ENCODE assay signal across 1 cellular context in the genomic region with DNA sequence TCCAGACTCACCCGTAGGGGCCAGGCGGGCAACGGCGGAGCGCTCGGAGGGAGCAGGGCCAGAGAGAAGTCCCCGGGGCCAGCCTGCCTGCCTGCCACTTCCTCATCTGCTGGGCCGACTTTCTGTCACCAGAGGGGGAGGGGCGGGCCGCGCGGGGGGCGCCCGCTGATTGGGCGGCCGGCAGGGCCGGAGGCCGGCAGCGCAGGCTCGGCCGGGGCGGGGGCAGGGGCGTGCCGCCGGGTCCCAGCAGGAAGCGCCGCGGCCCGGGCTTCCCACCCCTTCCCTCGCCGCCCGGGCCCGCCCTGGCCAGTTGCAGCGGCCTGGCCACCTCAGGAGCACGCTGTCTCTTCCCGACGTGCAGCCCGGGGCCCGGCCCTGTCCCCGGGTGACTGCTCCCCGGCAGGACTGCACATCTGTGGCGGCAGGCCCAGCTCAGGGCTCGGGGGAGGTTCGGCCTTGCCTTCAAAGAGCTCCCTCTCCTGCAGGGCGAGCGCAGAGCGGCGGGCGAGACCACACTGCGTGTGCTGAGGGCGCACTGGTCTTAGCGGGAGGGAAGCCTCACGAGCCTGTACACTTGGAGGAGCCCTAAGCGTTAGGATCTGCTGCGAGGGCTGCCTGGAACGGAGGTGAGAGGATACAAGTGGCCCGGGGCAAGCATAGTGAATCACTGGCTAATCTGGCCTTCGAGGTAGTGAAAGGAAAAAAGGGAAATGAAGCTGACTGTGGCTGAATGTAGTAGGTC.
TF ChIP-seq lines count a peak whose summit lies in the region.

Gene ELOVL1, minus strand, starts transcription at position 108 of the 742 bp plus-strand sequence. CDS start 2,402 bp downstream, outside the sequence.

TF ChIP-seq in HepG2, 621 proteins besides CTCF, POLR2A, EP300 and RAD21 (continued from another document and continues in another):
- TF ChIP-seq, protein P1, sequence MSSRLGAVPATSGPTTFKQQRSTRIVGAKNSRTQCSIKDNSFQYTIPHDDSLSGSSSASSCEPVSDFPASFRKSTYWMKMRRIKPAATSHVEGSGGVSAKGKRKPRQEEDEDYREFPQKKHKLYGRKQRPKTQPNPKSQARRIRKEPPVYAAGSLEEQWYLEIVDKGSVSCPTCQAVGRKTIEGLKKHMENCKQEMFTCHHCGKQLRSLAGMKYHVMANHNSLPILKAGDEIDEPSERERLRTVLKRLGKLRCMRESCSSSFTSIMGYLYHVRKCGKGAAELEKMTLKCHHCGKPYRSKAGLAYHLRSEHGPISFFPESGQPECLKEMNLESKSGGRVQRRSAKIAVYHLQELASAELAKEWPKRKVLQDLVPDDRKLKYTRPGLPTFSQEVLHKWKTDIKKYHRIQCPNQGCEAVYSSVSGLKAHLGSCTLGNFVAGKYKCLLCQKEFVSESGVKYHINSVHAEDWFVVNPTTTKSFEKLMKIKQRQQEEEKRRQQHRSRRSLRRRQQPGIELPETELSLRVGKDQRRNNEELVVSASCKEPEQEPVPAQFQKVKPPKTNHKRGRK (CRISPR knock-in tag; IDR thresholded peaks at IDR 0.05) = no peak
- no peak for TF ChIP-seq ZNF484 (CRISPR knock-in tag; IDR thresholded peaks at IDR 0.05; ENCODE audit: borderline replicate concordance, low read depth)
- 0 out of 2 replicates have a peak, but pooled peaks have one; percentile 26 for TF ChIP-seq NFIB (CRISPR knock-in tag; IDR thresholded peaks at IDR 0.05; ENCODE audit: borderline replicate concordance)
- no peak for TF ChIP-seq RFX3 (CRISPR knock-in tag; IDR thresholded peaks at IDR 0.05)
- TF ChIP-seq, protein P2, sequence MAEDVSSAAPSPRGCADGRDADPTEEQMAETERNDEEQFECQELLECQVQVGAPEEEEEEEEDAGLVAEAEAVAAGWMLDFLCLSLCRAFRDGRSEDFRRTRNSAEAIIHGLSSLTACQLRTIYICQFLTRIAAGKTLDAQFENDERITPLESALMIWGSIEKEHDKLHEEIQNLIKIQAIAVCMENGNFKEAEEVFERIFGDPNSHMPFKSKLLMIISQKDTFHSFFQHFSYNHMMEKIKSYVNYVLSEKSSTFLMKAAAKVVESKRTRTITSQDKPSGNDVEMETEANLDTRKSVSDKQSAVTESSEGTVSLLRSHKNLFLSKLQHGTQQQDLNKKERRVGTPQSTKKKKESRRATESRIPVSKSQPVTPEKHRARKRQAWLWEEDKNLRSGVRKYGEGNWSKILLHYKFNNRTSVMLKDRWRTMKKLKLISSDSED (CRISPR knock-in tag; IDR thresholded peaks at IDR 0.05) = no peak
- TF ChIP-seq ZEB1 (IDR thresholded peaks at IDR 0.05; ENCODE audit: insufficient replicate concordance, low read depth) = peak; percentile 58
- no peak for TF ChIP-seq PRMT3 (CRISPR knock-in tag; IDR thresholded peaks at IDR 0.05; ENCODE audit: borderline replicate concordance, low read depth)
- peak; percentile 76; the same call in 1 of the 2 replicates for TF ChIP-seq TBX2 (CRISPR knock-in tag; IDR thresholded peaks at IDR 0.05; ENCODE audit: borderline replicate concordance)
- no peak for TF ChIP-seq ZNF850 (CRISPR knock-in tag; conservative IDR thresholded peaks at IDR 0.05)
- peak; percentile 78; the same call in 1 of the 2 replicates for TF ChIP-seq KLF13 (CRISPR knock-in tag; IDR thresholded peaks at IDR 0.05)
- TF ChIP-seq ESRRA (CRISPR knock-in tag; IDR thresholded peaks at IDR 0.05; ENCODE audit: low read depth) = no peak; the same call in 1 of the 2 replicates
- TF ChIP-seq PTBP1 (IDR thresholded peaks at IDR 0.05; ENCODE audit: low read depth, low read length, poor library complexity, severe bottlenecking) = peak; percentile 68
- TF ChIP-seq ZNF615 (CRISPR knock-in tag; IDR thresholded peaks at IDR 0.05; ENCODE audit: borderline replicate concordance) = no peak
- TF ChIP-seq GZF1 (CRISPR knock-in tag; IDR thresholded peaks at IDR 0.05) = no peak
- TF ChIP-seq, protein P3, sequence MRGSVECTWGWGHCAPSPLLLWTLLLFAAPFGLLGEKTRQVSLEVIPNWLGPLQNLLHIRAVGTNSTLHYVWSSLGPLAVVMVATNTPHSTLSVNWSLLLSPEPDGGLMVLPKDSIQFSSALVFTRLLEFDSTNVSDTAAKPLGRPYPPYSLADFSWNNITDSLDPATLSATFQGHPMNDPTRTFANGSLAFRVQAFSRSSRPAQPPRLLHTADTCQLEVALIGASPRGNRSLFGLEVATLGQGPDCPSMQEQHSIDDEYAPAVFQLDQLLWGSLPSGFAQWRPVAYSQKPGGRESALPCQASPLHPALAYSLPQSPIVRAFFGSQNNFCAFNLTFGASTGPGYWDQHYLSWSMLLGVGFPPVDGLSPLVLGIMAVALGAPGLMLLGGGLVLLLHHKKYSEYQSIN (CRISPR knock-in tag; IDR thresholded peaks at IDR 0.05; ENCODE audit: borderline replicate concordance) = no peak
- no peak for TF ChIP-seq HNRNPUL1 (IDR thresholded peaks at IDR 0.05; ENCODE audit: low read depth, low read length)
- no peak for TF ChIP-seq ZNF33A (CRISPR knock-in tag; IDR thresholded peaks at IDR 0.05; ENCODE audit: borderline replicate concordance)
- TF ChIP-seq HMGXB3 (CRISPR knock-in tag; IDR thresholded peaks at IDR 0.05; ENCODE audit: borderline replicate concordance) = peak; percentile 67
- peak; percentile 89 for TF ChIP-seq ZNF160 (CRISPR knock-in tag; IDR thresholded peaks at IDR 0.05)
- TF ChIP-seq ZNF737 (CRISPR knock-in tag; IDR thresholded peaks at IDR 0.05; ENCODE audit: borderline replicate concordance) = no peak
- no peak for TF ChIP-seq ZBTB21 (CRISPR knock-in tag; IDR thresholded peaks at IDR 0.05)
- 0 out of 2 replicates have a peak, but pooled peaks have one; percentile 61 for TF ChIP-seq ZFP36L2 (CRISPR knock-in tag; IDR thresholded peaks at IDR 0.05)
- TF ChIP-seq, protein P4, sequence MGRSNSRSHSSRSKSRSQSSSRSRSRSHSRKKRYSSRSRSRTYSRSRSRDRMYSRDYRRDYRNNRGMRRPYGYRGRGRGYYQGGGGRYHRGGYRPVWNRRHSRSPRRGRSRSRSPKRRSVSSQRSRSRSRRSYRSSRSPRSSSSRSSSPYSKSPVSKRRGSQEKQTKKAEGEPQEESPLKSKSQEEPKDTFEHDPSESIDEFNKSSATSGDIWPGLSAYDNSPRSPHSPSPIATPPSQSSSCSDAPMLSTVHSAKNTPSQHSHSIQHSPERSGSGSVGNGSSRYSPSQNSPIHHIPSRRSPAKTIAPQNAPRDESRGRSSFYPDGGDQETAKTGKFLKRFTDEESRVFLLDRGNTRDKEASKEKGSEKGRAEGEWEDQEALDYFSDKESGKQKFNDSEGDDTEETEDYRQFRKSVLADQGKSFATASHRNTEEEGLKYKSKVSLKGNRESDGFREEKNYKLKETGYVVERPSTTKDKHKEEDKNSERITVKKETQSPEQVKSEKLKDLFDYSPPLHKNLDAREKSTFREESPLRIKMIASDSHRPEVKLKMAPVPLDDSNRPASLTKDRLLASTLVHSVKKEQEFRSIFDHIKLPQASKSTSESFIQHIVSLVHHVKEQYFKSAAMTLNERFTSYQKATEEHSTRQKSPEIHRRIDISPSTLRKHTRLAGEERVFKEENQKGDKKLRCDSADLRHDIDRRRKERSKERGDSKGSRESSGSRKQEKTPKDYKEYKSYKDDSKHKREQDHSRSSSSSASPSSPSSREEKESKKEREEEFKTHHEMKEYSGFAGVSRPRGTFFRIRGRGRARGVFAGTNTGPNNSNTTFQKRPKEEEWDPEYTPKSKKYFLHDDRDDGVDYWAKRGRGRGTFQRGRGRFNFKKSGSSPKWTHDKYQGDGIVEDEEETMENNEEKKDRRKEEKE (IDR thresholded peaks at IDR 0.05) = no peak
- peak; percentile 80 for TF ChIP-seq KMT2A (CRISPR knock-in tag; IDR thresholded peaks at IDR 0.05)
- peak; percentile 80 for TF ChIP-seq ZSCAN12 (CRISPR knock-in tag; IDR thresholded peaks at IDR 0.05)
- TF ChIP-seq ZNF703 (CRISPR knock-in tag; IDR thresholded peaks at IDR 0.05; ENCODE audit: borderline replicate concordance) = peak; percentile 88; the same call in 1 of the 2 replicates
- no peak for TF ChIP-seq ZNF530 (CRISPR knock-in tag; IDR thresholded peaks at IDR 0.05; ENCODE audit: low read depth)
- TF ChIP-seq SMAD1 (CRISPR knock-in tag; IDR thresholded peaks at IDR 0.05; ENCODE audit: borderline replicate concordance, low read depth) = peak; percentile 82; the same call in 1 of the 2 replicates
- TF ChIP-seq NAIF1 (CRISPR knock-in tag; IDR thresholded peaks at IDR 0.05; ENCODE audit: borderline replicate concordance) = no peak
- peak; percentile 83 for TF ChIP-seq ZSCAN25 (CRISPR knock-in tag; IDR thresholded peaks at IDR 0.05)
- TF ChIP-seq, protein P5, sequence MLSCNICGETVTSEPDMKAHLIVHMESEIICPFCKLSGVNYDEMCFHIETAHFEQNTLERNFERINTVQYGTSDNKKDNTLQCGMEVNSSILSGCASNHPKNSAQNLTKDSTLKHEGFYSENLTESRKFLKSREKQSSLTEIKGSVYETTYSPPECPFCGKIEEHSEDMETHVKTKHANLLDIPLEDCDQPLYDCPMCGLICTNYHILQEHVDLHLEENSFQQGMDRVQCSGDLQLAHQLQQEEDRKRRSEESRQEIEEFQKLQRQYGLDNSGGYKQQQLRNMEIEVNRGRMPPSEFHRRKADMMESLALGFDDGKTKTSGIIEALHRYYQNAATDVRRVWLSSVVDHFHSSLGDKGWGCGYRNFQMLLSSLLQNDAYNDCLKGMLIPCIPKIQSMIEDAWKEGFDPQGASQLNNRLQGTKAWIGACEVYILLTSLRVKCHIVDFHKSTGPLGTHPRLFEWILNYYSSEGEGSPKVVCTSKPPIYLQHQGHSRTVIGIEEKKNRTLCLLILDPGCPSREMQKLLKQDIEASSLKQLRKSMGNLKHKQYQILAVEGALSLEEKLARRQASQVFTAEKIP (CRISPR knock-in tag; IDR thresholded peaks at IDR 0.05; ENCODE audit: borderline replicate concordance) = no peak
- TF ChIP-seq, protein P6, sequence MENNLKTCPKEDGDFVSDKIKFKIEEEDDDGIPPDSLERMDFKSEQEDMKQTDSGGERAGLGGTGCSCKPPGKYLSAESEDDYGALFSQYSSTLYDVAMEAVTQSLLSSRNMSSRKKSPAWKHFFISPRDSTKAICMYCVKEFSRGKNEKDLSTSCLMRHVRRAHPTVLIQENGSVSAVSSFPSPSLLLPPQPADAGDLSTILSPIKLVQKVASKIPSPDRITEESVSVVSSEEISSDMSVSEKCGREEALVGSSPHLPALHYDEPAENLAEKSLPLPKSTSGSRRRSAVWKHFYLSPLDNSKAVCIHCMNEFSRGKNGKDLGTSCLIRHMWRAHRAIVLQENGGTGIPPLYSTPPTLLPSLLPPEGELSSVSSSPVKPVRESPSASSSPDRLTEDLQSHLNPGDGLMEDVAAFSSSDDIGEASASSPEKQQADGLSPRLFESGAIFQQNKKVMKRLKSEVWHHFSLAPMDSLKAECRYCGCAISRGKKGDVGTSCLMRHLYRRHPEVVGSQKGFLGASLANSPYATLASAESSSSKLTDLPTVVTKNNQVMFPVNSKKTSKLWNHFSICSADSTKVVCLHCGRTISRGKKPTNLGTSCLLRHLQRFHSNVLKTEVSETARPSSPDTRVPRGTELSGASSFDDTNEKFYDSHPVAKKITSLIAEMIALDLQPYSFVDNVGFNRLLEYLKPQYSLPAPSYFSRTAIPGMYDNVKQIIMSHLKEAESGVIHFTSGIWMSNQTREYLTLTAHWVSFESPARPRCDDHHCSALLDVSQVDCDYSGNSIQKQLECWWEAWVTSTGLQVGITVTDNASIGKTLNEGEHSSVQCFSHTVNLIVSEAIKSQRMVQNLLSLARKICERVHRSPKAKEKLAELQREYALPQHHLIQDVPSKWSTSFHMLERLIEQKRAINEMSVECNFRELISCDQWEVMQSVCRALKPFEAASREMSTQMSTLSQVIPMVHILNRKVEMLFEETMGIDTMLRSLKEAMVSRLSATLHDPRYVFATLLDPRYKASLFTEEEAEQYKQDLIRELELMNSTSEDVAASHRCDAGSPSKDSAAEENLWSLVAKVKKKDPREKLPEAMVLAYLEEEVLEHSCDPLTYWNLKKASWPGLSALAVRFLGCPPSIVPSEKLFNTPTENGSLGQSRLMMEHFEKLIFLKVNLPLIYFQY (CRISPR knock-in tag; IDR thresholded peaks at IDR 0.05; ENCODE audit: borderline replicate concordance) = peak; percentile 82
- TF ChIP-seq, protein P7, sequence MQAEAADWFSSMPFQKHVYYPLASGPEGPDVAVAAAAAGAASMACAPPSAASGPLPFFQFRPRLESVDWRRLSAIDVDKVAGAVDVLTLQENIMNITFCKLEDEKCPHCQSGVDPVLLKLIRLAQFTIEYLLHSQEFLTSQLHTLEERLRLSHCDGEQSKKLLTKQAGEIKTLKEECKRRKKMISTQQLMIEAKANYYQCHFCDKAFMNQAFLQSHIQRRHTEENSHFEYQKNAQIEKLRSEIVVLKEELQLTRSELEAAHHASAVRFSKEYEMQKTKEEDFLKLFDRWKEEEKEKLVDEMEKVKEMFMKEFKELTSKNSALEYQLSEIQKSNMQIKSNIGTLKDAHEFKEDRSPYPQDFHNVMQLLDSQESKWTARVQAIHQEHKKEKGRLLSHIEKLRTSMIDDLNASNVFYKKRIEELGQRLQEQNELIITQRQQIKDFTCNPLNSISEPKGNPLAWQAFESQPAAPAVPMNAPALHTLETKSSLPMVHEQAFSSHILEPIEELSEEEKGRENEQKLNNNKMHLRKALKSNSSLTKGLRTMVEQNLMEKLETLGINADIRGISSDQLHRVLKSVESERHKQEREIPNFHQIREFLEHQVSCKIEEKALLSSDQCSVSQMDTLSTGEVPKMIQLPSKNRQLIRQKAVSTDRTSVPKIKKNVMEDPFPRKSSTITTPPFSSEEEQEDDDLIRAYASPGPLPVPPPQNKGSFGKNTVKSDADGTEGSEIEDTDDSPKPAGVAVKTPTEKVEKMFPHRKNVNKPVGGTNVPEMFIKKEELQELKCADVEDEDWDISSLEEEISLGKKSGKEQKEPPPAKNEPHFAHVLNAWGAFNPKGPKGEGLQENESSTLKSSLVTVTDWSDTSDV (CRISPR knock-in tag; IDR thresholded peaks at IDR 0.05) = no peak
- TF ChIP-seq SMARCE1 (IDR thresholded peaks at IDR 0.05; ENCODE audit: borderline replicate concordance) = no peak
- TF ChIP-seq FOXK1 (CRISPR knock-in tag; IDR thresholded peaks at IDR 0.05; ENCODE audit: borderline replicate concordance, low read depth) = peak; percentile 32; the same call in 1 of the 2 replicates
